11 cellular contexts compared by ENCODE assay signal in the genomic region with DNA sequence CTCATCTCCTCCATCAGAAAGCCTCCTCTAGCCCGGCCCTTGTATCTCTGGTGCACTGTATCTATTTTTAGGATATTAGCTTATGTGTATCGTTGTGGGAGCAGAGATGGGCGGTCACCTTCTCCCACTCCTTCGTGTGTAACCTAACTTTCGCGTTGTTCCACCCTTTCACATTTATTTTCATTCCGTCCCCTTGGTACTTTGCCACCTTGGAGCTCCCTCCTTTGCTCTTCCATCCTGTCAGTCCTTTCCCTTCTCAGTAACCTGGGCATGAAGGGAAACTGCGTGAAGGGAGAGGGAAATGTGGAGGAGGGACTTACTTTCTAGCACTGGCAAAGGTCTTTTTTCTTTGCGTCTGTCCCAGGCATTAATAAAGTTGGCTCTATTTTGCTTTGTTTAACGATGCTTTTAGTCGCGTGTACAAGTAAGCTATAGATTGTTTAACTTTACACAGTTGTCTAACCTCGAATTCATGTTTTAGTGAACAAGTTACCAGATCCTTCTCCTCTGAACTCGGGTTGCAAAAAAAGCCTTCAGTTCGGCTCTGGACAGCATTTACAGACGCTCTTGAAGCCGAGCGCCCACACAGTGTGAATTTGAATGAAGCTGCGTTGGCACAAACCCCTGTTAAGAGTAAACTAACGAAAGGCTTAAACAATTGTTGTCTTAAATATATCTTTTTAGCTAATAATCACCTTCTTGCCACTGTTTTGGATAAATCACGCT. TPM values are rescaled to one million over a fixed set of nuclear protein-coding genes. Genes with fewer than 3 reads are reported as not detected.
DNase-seq lines count a peak whose midpoint lies in the region; ATAC-seq and TF ChIP-seq lines count a peak whose summit lies in the region.
"Had no signal": no experiment of that assay in that cellular context is flagged by ENCODE, and none has a peak within 500 bp of the region (broad histone marks: within the 10 kb centered on the region; RNA-seq: fewer than 3 reads in every experiment).

No MANE protein-coding gene starts in this region.

- no peak overlapping the region for H3K27ac ChIP-seq in cardiac muscle cell
- H3K27ac ChIP-seq in brain microvascular endothelial cell = no peak overlapping the region
- peak overlapping the region; percentile 61 to 77 (median 68) for H3K27ac ChIP-seq in tibial nerve

- H3K27me3 ChIP-seq in cardiac muscle cell = peaks cover 44% of the 10 kb centered on the region
- H3K27me3 ChIP-seq in brain microvascular endothelial cell (replicated peaks) = no peaks in the 10 kb centered on the region
- H3K27me3 ChIP-seq in tibial nerve = peaks cover 0 to 45% of the 10 kb centered on the region in 2 donors

- TF ChIP-seq CTCF in cardiac muscle cell (IDR thresholded peaks at IDR 0.05; ENCODE audit: low read depth, low read length) = no peak
- TF ChIP-seq CTCF in brain microvascular endothelial cell (IDR thresholded peaks at IDR 0.05; ENCODE audit: low read depth, low read length, missing control alignments) = no peak
- no peak for TF ChIP-seq CTCF in tibial nerve (IDR thresholded peaks at IDR 0.05)

- in situ Hi-C loops in brain microvascular endothelial cell (cut with HindIII; ENCODE audit: low pct_ligation_motif_present, low sequenced_read_pairs) = no loop called here

- ATAC-seq in left cardiac atrium = no peak
- ATAC-seq in GM19324 (IDR thresholded peaks at IDR 0.05; ENCODE audit: low FRiP score, unreplicated experiment) = no peak
- ATAC-seq: left ventricle myocardium superior, Panc1 had no signal

- intact Hi-C loops in left cardiac atrium (cut with DNase I) = no loop called here

- H3K4me3 ChIP-seq in cardiac muscle cell (peak overlapping the region; percentile 50), brain microvascular endothelial cell (ENCODE audit: low read depth, low read length) (peak overlapping the region; percentile 71), tibial nerve (peak overlapping the region; percentile 41 to 58 (median 50))

- DNase-seq in cardiac muscle cell (ENCODE audit: low read depth in 1 of 2, low spot score in 1 of 2) = peak; percentile 25 to 27
- DNase-seq in left cardiac atrium = no peak
- peak; percentile 13 for DNase-seq in brain microvascular endothelial cell
- peak; percentile 50 for DNase-seq in left kidney (ENCODE audit: low read depth, low spot score)
- DNase-seq in tibial nerve (ENCODE audit: low spot score in 2 of 2) = no peak
- DNase-seq in NCI-H2196 treated with DMSO at 0.1 percent for 48 hours (lab: John Stamatoyannopoulos, UW; ENCODE audit: unreplicated experiment) = no peak
- DNase-seq in NCI-H1417 treated with DMSO at 0.1 percent for 48 hours (lab: John Stamatoyannopoulos, UW) = no peak
- DNase-seq: activated gamma-delta T cell, left ventricle myocardium superior had no signal

- no peak for TF ChIP-seq POLR2A in tibial nerve (IDR thresholded peaks at IDR 0.05)

- 3 to 5% methylated on average over 21 of the region's 21 CpGs for WGBS in tibial nerve, 2 donors

- H3K9me3 ChIP-seq in cardiac muscle cell (ENCODE audit: low read depth) (no peaks in the 10 kb centered on the region), tibial nerve (no peaks in the 10 kb centered on the region)

- H3K4me1 ChIP-seq in cardiac muscle cell (ENCODE audit: low read depth) (peaks cover 6% of the 10 kb centered on the region), tibial nerve (peaks cover 0 to 54% (median 3%) of the 10 kb centered on the region in 4 donors)

- TF ChIP-seq EP300 in tibial nerve (IDR thresholded peaks at IDR 0.05) = no peak

- H3K36me3 ChIP-seq in cardiac muscle cell (no peaks in the 10 kb centered on the region), brain microvascular endothelial cell (replicated peaks) (no peaks in the 10 kb centered on the region), tibial nerve (no peaks in the 10 kb centered on the region)

RNA-seq across cellular contexts. Expression of gene PCDH10, which starts 3.9 kb away (rescaled TPM):
- total RNA-seq in cardiac muscle cell = 1.1 and 3.0 TPM in 2 replicates
- polyA plus RNA-seq in cardiac muscle cell = 0.50 and 0.57 TPM in 2 replicates
- under 1 TPM; 0.32 to 0.39 TPM for total RNA-seq in left cardiac atrium
- total RNA-seq in tibial nerve = 10 to 100 TPM in 1 of 4 donors, 1 to 10 TPM in 3; 2.5 to 10.5 (median 3.5) TPM

Comparison
In these comparisons a context has a peak if more than half of its experiments do, and no peak if none do; other contexts are left out.
1. DNase-seq: peak in cardiac muscle cell (2 of 2), brain microvascular endothelial cell (single experiment) and left kidney (single experiment); none in left cardiac atrium (single experiment), tibial nerve (0 of 2), NCI-H2196 treated with DMSO at 0.1 percent for 48 hours (single experiment) and NCI-H1417 treated with DMSO at 0.1 percent for 48 hours (single experiment).
2. H3K27ac ChIP-seq: peak in tibial nerve (4 of 4); none in cardiac muscle cell (single experiment) and brain microvascular endothelial cell (single experiment).
3. Peak in every context shown above with its lines, with median percentiles within 50 percentile points of each other: H3K4me3 ChIP-seq.